In the genomic region with DNA sequence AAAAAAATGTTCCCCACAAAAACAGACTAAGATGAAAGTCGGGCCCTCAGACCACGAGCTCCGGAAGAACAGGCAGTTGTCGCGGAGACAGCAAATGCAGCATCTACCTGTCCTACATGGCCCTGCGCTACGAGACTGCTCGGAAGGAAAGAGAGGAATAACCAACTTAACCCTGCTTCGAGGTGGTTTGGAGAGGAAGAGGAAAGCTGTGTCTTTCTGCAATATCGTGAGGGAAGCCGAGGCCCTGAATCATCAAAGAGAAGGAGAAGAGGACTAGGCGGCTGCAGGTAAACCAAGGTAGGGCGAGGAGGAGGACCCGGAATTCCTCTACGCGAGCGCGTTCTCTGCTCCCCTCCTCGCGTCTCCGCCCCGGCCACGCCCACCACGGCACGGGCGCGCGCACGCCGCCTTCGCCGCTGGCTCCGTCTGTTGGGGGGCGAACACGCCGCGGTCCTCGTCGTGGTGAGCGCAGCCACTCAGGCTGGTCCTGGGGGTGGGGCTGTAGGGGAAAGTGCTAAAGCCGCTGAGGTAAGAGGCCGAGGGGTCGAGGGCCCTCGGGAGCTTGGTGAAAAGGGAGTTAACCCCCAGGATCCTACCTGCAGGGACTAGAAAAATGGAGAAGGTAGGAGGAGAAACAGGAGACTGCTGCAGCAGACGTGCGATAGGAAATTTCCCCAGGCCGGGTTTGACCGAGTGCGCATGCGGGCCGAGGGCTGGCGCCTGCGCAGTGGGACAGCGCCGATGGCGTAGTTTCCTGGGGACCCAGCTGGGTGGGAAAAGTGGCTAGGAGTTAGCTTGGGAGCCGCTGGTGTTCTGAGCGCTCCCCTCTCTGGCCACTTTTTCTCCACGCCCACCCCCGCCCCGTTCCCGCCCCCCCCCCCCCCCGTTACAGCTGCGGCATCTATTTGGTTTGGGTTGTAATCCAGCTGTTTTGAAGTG, we compare ENCODE assay signal across 8 cellular contexts. TPM values are rescaled to one million over a fixed set of nuclear protein-coding genes. Genes with fewer than 3 reads are reported as not detected.
DNase-seq lines count a peak whose midpoint lies in the region; ATAC-seq and TF ChIP-seq lines count a peak whose summit lies in the region.

A gene (plus strand): TSS at position 402 of the 939 bp plus-strand sequence. CDS start 7,903 bp downstream, outside the sequence.
A gene with protein sequence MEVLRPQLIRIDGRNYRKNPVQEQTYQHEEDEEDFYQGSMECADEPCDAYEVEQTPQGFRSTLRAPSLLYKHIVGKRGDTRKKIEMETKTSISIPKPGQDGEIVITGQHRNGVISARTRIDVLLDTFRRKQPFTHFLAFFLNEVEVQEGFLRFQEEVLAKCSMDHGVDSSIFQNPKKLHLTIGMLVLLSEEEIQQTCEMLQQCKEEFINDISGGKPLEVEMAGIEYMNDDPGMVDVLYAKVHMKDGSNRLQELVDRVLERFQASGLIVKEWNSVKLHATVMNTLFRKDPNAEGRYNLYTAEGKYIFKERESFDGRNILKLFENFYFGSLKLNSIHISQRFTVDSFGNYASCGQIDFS (minus strand): TSS at position 666 of the 939 bp plus-strand sequence. CDS start 2,978 bp downstream, outside the sequence.

- H3K9me3 Mint-ChIP-seq in CD8-positive, alpha-beta memory T cell, result no peaks in the 10 kb centered on the region

- peaks cover 9% of the 10 kb centered on the region for H3K36me3 ChIP-seq in CD8-positive, alpha-beta memory T cell (ENCODE audit: insufficient read depth, low read length)
- H3K36me3 ChIP-seq in lower lobe of right lung, result peaks cover 26% of the 10 kb centered on the region

- peaks cover 0 to 33% (median 3%) of the 10 kb centered on the region in 3 donors for H3K36me3 Mint-ChIP-seq in CD8-positive, alpha-beta memory T cell

- H3K27me3 Mint-ChIP-seq in CD8-positive, alpha-beta memory T cell, result peaks cover 0 to 3% of the 10 kb centered on the region in 2 donors

- POLR2A ChIA-PET in CD8-positive, alpha-beta memory T cell (lab: Charles Lee), result interaction anchor here (0.7 to 2.8 kb wide), 14 partner anchors 9 to 167 kb away, joined by 3 to 14 read pairs (median 5); a partner anchor contains a TSS

- H3K4me1 ChIP-seq in CD8-positive, alpha-beta memory T cell (ENCODE audit: insufficient read depth, low read length), result peaks cover 47% of the 10 kb centered on the region
- H3K4me1 ChIP-seq in lower lobe of right lung, result peaks cover 45% of the 10 kb centered on the region

- no peaks in the 10 kb centered on the region for H3K9me3 ChIP-seq in CD8-positive, alpha-beta memory T cell (ENCODE audit: low read length)
- no peaks in the 10 kb centered on the region for H3K9me3 ChIP-seq in lower lobe of right lung

- no peak for TF ChIP-seq CTCF in lower lobe of right lung (IDR thresholded peaks at IDR 0.05)

- peak within 1 kb of the TSS; percentile 91 for H3K27ac ChIP-seq in CD8-positive, alpha-beta memory T cell (ENCODE audit: low read depth, low read length)
- H3K27ac ChIP-seq in lower lobe of right lung, result peak within 1 kb of the TSS; percentile 98

- peak; percentile 90 to 99 (median 95) for DNase-seq in CD8-positive, alpha-beta memory T cell
- DNase-seq in HT-29 (ENCODE audit: low spot score) (peak; percentile 95), lower lobe of right lung (peak; percentile 94)
- peak; percentile 87 for DNase-seq in NK-92 treated with Interleukin-12 subunit alpha and Interleukin-12 subunit beta, amount 100 ng/mL, for 24 hours (lab: John Stamatoyannopoulos, UW)
- DNase-seq in activated CD8-positive, alpha-beta memory T cell treated with anti-CD3 and anti-CD28 coated beads for 24 hours, result peak; percentile 99
- DNase-seq in effector CD4-positive, alpha-beta T cell, result peak; percentile 89
- peak; percentile 83 to 94 (median 89) for DNase-seq in stimulated activated CD4-positive, alpha-beta T cell treated with anti-CD3 and anti-CD28 coated beads, TNF-alpha, amount 100 ng/mL, for 1 hour (ENCODE audit: low read depth in 3 of 3, low spot score in 1 of 3)

- ATAC-seq in GM19468 (IDR thresholded peaks at IDR 0.05; ENCODE audit: extremely low read depth, unreplicated experiment) (peak; percentile 42), lower lobe of right lung (peak; percentile 98 to 99)

- CTCF ChIA-PET in CD8-positive, alpha-beta memory T cell (lab: Charles Lee), result interaction anchor here (0.7 to 3.0 kb wide), 15 partner anchors 45 to 320 kb away, joined by 3 to 10 read pairs (median 5); a partner anchor contains a TSS

- H3K27me3 ChIP-seq in CD8-positive, alpha-beta memory T cell (ENCODE audit: insufficient read depth, low read length, poor library complexity, severe bottlenecking), result no peaks in the 10 kb centered on the region
- no peaks in the 10 kb centered on the region for H3K27me3 ChIP-seq in lower lobe of right lung (ENCODE audit: low read depth)

- H3K4me3 ChIP-seq in CD8-positive, alpha-beta memory T cell (ENCODE audit: low read length), result peak within 1 kb of the TSS; percentile 99
- H3K4me3 ChIP-seq in lower lobe of right lung, result peak within 1 kb of the TSS; percentile 68

- H3K27ac Mint-ChIP-seq in CD8-positive, alpha-beta memory T cell, result peak within 1 kb of the TSS; percentile 92 to 100 (median 99)

- peak within 1 kb of the TSS; percentile 94 to 100 (median 99) for H3K4me3 Mint-ChIP-seq in CD8-positive, alpha-beta memory T cell

- peaks cover 38 to 62% (median 53%) of the 10 kb centered on the region in 3 donors for H3K4me1 Mint-ChIP-seq in CD8-positive, alpha-beta memory T cell

- intact Hi-C loops in lower lobe of right lung (cut with DNase I), result no loop called here

RNA-seq across cellular contexts. Expression of the first gene that starts in this region (rescaled TPM):
- total RNA-seq in CD8-positive, alpha-beta memory T cell, result 10 to 100 TPM; 68.1 to 78.3 TPM
- 329 TPM for polyA plus RNA-seq in CD8-positive, alpha-beta memory T cell
- 38.9 and 45.8 TPM in 2 replicates for total RNA-seq in HT-29 (2014; rRNA removed; shearing (Covaris generic))
- total RNA-seq in lower lobe of right lung, result 113 TPM

RNA-seq across cellular contexts. Expression of the second gene that starts in this region (rescaled TPM):
- 10 to 100 TPM; 36.3 to 43.2 TPM for total RNA-seq in CD8-positive, alpha-beta memory T cell
- polyA plus RNA-seq in CD8-positive, alpha-beta memory T cell, result 19.1 TPM
- 12.1 and 12.2 TPM in 2 replicates for total RNA-seq in HT-29 (2014; rRNA removed; shearing (Covaris generic))
- 23.9 TPM for total RNA-seq in lower lobe of right lung

Comparison
In these comparisons a context has a peak if more than half of its experiments do, and no peak if none do; other contexts are left out.
1. Peak in every context shown above with its lines: DNase-seq, ATAC-seq, H3K4me3 ChIP-seq and H3K27ac ChIP-seq.